In the genomic region with DNA sequence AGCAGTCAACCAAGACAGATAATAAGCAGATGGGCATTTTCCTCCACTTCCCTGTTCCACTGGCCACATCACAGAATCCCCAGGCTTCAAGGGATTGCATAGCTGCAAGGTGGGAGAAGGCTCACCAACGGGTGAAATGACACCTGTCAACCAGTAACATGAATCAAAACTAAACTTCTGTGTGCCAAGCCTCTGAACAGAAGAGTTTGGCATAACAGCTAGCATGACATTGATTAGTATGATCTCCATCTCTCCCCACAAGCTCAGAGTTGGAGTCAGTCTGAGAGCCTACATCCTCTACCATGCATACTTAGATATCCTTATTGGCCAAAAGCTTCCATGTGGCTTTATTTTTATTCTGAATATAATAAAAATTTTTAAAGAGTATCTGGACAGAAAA, we compare ENCODE assay signal across 14 cellular contexts.
DNase-seq lines count a peak whose midpoint lies in the region; ATAC-seq, FAIRE-seq and TF ChIP-seq lines count a peak whose summit lies in the region.
"Had no signal": no experiment of that assay in that cellular context is flagged by ENCODE, and none has a peak within 500 bp of the region (broad histone marks: within the 10 kb centered on the region; RNA-seq: fewer than 3 reads in every experiment).

No MANE protein-coding gene starts in this region.

- no peaks in the 10 kb centered on the region for H3K36me3 ChIP-seq in PC-3 (ENCODE audit: low read depth, low read length)
- H3K36me3 ChIP-seq: HAP-1 had no signal

- H3K27ac ChIP-seq in PC-3 (ENCODE audit: low read length) = no peak overlapping the region
- H3K27ac ChIP-seq: 22Rv1, HL-60 had no signal

- H3K9me2 ChIP-seq in PC-3 (replicated peaks; ENCODE audit: low read length) = no peaks in the 10 kb centered on the region

- H3K4me1 ChIP-seq in PC-3 (ENCODE audit: insufficient read depth, low read length) = no peaks in the 10 kb centered on the region
- H3K4me1 ChIP-seq: HAP-1 had no signal

- no peak for DNase-seq in activated CD4-positive, alpha-beta T cell treated with anti-CD3 and anti-CD28 coated beads for 36 hours
- DNase-seq in activated CD4-positive, alpha-beta T cell treated with anti-CD3 and anti-CD28 coated beads for 4 hours = no peak
- DNase-seq in GM12891 (ENCODE audit: insufficient read length, low spot score) = no peak
- DNase-seq in activated naive CD8-positive, alpha-beta T cell treated with anti-CD3 and anti-CD28 coated beads, Interleukin-2, amount 50 U/mL, for 24 hours = no peak
- DNase-seq in stimulated activated effector memory CD8-positive, alpha-beta T cell treated with anti-CD3 and anti-CD28 coated beads, Interleukin-12 subunit alpha, Interleukin-12 subunit beta, amount 100 ng/mL, for 72 hours (ENCODE audit: low spot score in 2 of 2) = no peak
- DNase-seq in PC-3 = no peak
- no peak for DNase-seq in EL
- DNase-seq: CD4-positive, CD25-positive, alpha-beta regulatory T cell; DMS53 had no signal

- no peak overlapping the region for H3K4me2 ChIP-seq in PC-3 (ENCODE audit: low read length)

- no peak overlapping the region for H3K4me3 ChIP-seq in PC-3 (ENCODE audit: low read length)
- H3K4me3 ChIP-seq: HAP-1 had no signal

- no peaks in the 10 kb centered on the region for H3K9me3 ChIP-seq in PC-3 (ENCODE audit: low read length)
- H3K9me3 ChIP-seq: HAP-1 had no signal

- no peaks in the 10 kb centered on the region for H3K27me3 ChIP-seq in PC-3 (ENCODE audit: low read length)

- H3K4me3 Mint-ChIP-seq in activated CD4-positive, alpha-beta T cell treated with anti-CD3 and anti-CD28 coated beads for 36 hours = no peak overlapping the region
- no peak overlapping the region for H3K4me3 Mint-ChIP-seq in activated naive CD8-positive, alpha-beta T cell treated with anti-CD3 and anti-CD28 coated beads, Interleukin-2, amount 50 U/mL, for 24 hours
- no peak overlapping the region for H3K4me3 Mint-ChIP-seq in stimulated activated effector memory CD8-positive, alpha-beta T cell treated with anti-CD3 and anti-CD28 coated beads, Interleukin-12 subunit alpha, Interleukin-12 subunit beta, amount 100 ng/mL, for 72 hours
- H3K4me3 Mint-ChIP-seq: CD4-positive, CD25-positive, alpha-beta regulatory T cell had no signal

- H3K27me3 Mint-ChIP-seq in activated CD4-positive, alpha-beta T cell treated with anti-CD3 and anti-CD28 coated beads for 36 hours = peaks cover 15% of the 10 kb centered on the region
- H3K27me3 Mint-ChIP-seq in activated naive CD8-positive, alpha-beta T cell treated with anti-CD3 and anti-CD28 coated beads, Interleukin-2, amount 50 U/mL, for 24 hours = no peaks in the 10 kb centered on the region
- H3K27me3 Mint-ChIP-seq: CD4-positive, CD25-positive, alpha-beta regulatory T cell had no signal

- H3K36me3 Mint-ChIP-seq in activated CD4-positive, alpha-beta T cell treated with anti-CD3 and anti-CD28 coated beads for 36 hours (ENCODE audit: low read depth) = no peaks in the 10 kb centered on the region
- H3K36me3 Mint-ChIP-seq in activated naive CD8-positive, alpha-beta T cell treated with anti-CD3 and anti-CD28 coated beads, Interleukin-2, amount 50 U/mL, for 24 hours (ENCODE audit: low read depth) = peaks cover 6% of the 10 kb centered on the region
- H3K36me3 Mint-ChIP-seq in stimulated activated effector memory CD8-positive, alpha-beta T cell treated with anti-CD3 and anti-CD28 coated beads, Interleukin-12 subunit alpha, Interleukin-12 subunit beta, amount 100 ng/mL, for 72 hours = no peaks in the 10 kb centered on the region

- POLR2A ChIA-PET in activated CD4-positive, alpha-beta T cell treated with anti-CD3 and anti-CD28 coated beads for 36 hours (lab: Charles Lee) = no interaction called here
- POLR2A ChIA-PET in PC-3 (lab: Charles Lee; ENCODE audit: unreplicated experiment) = no interaction called here

- no TSS peak for BruUV-seq in PC-3 (replicated peaks; lab: Mats Ljungman, UMichigan)

- no peak for TF ChIP-seq CTCF in PC-3 (conservative IDR thresholded peaks at IDR 0.05; ENCODE audit: low read depth, low read length)

- peaks cover 20% of the 10 kb centered on the region for H3K4me1 Mint-ChIP-seq in activated CD4-positive, alpha-beta T cell treated with anti-CD3 and anti-CD28 coated beads for 36 hours
- H3K4me1 Mint-ChIP-seq in activated naive CD8-positive, alpha-beta T cell treated with anti-CD3 and anti-CD28 coated beads, Interleukin-2, amount 50 U/mL, for 24 hours = peaks cover 34% of the 10 kb centered on the region
- peaks cover 44% of the 10 kb centered on the region for H3K4me1 Mint-ChIP-seq in stimulated activated effector memory CD8-positive, alpha-beta T cell treated with anti-CD3 and anti-CD28 coated beads, Interleukin-12 subunit alpha, Interleukin-12 subunit beta, amount 100 ng/mL, for 72 hours

- H3K79me2 ChIP-seq in PC-3 (ENCODE audit: low read length) = no peaks in the 10 kb centered on the region

- no peak overlapping the region for H3K9ac ChIP-seq in PC-3 (ENCODE audit: low read length)

- no peaks in the 10 kb centered on the region for H3F3A ChIP-seq in PC-3 (ENCODE audit: low read length, unreplicated experiment)

- intact Hi-C loops in activated CD4-positive, alpha-beta T cell treated with anti-CD3 and anti-CD28 coated beads for 36 hours (cut with DNase I, micrococcal nuclease) = loop anchor here (1.0 kb wide), 1 partner anchor 27 kb away; no protein-coding TSS in a partner anchor
- intact Hi-C loops in PC-3 (cut with micrococcal nuclease) = no loop called here

- no peak overlapping the region for H2AFZ ChIP-seq in PC-3 (ENCODE audit: low read length)

- CTCF ChIA-PET in activated CD4-positive, alpha-beta T cell treated with anti-CD3 and anti-CD28 coated beads for 36 hours (lab: Charles Lee) = interaction anchor here (0.6 to 2.1 kb wide), 7 partner anchors 10 to 331 kb away, joined by 3 to 11 read pairs (median 3); no protein-coding TSS in a partner anchor
- CTCF ChIA-PET in PC-3 (lab: Charles Lee) = interaction anchor here (0.5 kb wide), 1 partner anchor 25 kb away, joined by 4 read pairs; no protein-coding TSS in a partner anchor

- peak; percentile 24 for ATAC-seq in activated CD4-positive, alpha-beta T cell treated with anti-CD3 and anti-CD28 coated beads for 36 hours
- no peak for ATAC-seq in activated naive CD8-positive, alpha-beta T cell treated with anti-CD3 and anti-CD28 coated beads, Interleukin-2, amount 50 U/mL, for 24 hours
- peak; percentile 7 for ATAC-seq in stimulated activated effector memory CD8-positive, alpha-beta T cell treated with anti-CD3 and anti-CD28 coated beads, Interleukin-12 subunit alpha, Interleukin-12 subunit beta, amount 100 ng/mL, for 72 hours
- ATAC-seq in PC-3 = no peak
- ATAC-seq in HG03159 (IDR thresholded peaks at IDR 0.05; ENCODE audit: unreplicated experiment) = no peak

- no peak for FAIRE-seq in GM12891 (lab: Jason Lieb, UNC)
- FAIRE-seq: H1 had no signal

- H4K20me1 ChIP-seq in PC-3 (ENCODE audit: low read length) = no peaks in the 10 kb centered on the region

- H3K9me3 Mint-ChIP-seq in activated CD4-positive, alpha-beta T cell treated with anti-CD3 and anti-CD28 coated beads for 36 hours (ENCODE audit: low read depth) = peaks cover 2% of the 10 kb centered on the region
- peaks cover 14% of the 10 kb centered on the region for H3K9me3 Mint-ChIP-seq in activated naive CD8-positive, alpha-beta T cell treated with anti-CD3 and anti-CD28 coated beads, Interleukin-2, amount 50 U/mL, for 24 hours
- peaks cover 6% of the 10 kb centered on the region for H3K9me3 Mint-ChIP-seq in stimulated activated effector memory CD8-positive, alpha-beta T cell treated with anti-CD3 and anti-CD28 coated beads, Interleukin-12 subunit alpha, Interleukin-12 subunit beta, amount 100 ng/mL, for 72 hours

- no peak for TF ChIP-seq POLR2A in GM12891 (IDR thresholded peaks at IDR 0.05; ENCODE audit: low read depth, low read length)

- no peak overlapping the region for H3K27ac Mint-ChIP-seq in activated CD4-positive, alpha-beta T cell treated with anti-CD3 and anti-CD28 coated beads for 36 hours
- peak overlapping the region; percentile 53 for H3K27ac Mint-ChIP-seq in activated naive CD8-positive, alpha-beta T cell treated with anti-CD3 and anti-CD28 coated beads, Interleukin-2, amount 50 U/mL, for 24 hours
- no peak overlapping the region for H3K27ac Mint-ChIP-seq in stimulated activated effector memory CD8-positive, alpha-beta T cell treated with anti-CD3 and anti-CD28 coated beads, Interleukin-12 subunit alpha, Interleukin-12 subunit beta, amount 100 ng/mL, for 72 hours
- H3K27ac Mint-ChIP-seq: CD4-positive, CD25-positive, alpha-beta regulatory T cell had no signal

TF ChIP-seq in GM12891, 5 proteins besides CTCF, POLR2A, EP300 and RAD21:
- TF ChIP-seq SPI1 (IDR thresholded peaks at IDR 0.05; ENCODE audit: low read depth, low read length) = 0 out of 2 replicates have a peak, but pooled peaks have one; percentile 7
- no peak for TF ChIP-seq PAX5 (IDR thresholded peaks at IDR 0.05; ENCODE audit: insufficient read depth, low read length, severe bottlenecking)

Comparison
In these comparisons a context has a peak if more than half of its experiments do, and no peak if none do; other contexts are left out.
1. ATAC-seq: peak in activated CD4-positive, alpha-beta T cell treated with anti-CD3 and anti-CD28 coated beads for 36 hours (single experiment) and stimulated activated effector memory CD8-positive, alpha-beta T cell treated with anti-CD3 and anti-CD28 coated beads, Interleukin-12 subunit alpha, Interleukin-12 subunit beta, amount 100 ng/mL, for 72 hours (single experiment); none in activated naive CD8-positive, alpha-beta T cell treated with anti-CD3 and anti-CD28 coated beads, Interleukin-2, amount 50 U/mL, for 24 hours (single experiment), PC-3 (single experiment) and HG03159 (single experiment).